In the genomic region with DNA sequence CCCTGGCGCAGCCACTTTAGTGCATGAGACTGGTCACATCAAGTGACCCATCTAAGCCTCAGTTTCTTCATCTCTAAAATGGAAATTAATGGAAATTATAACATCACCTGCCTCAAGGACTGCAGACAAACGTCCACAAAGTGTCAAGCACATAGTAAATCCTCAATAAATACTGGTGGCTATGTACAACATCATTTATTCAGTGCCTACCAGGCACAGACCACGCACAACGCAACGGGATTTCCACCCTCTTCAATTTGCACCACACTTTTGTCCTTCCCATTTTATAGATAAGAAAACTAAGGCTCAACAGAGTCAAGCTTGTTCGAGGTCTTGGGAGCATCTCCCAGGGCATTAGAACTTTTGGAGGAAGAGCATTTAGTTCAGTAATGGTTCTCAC, we compare ENCODE assay signal across 8 cellular contexts. TPM values are rescaled to one million over a fixed set of nuclear protein-coding genes. Genes with fewer than 3 reads are reported as not detected.
DNase-seq lines count a peak whose midpoint lies in the region; ATAC-seq and TF ChIP-seq lines count a peak whose summit lies in the region.

No MANE protein-coding gene starts in this region.

- peaks cover 57% of the 10 kb centered on the region for H4K20me1 ChIP-seq in IMR-90 (ENCODE audit: insufficient read depth, low read length)

- peaks cover 12 to 64% of the 10 kb centered on the region in 2 experiments for H3K79me1 ChIP-seq in IMR-90 (ENCODE audit: low read depth in 1 of 2, low read length in 2 of 2)

- CTCF ChIA-PET in IMR-90 (lab: Yijun Ruan, JAX), result no interaction called here
- CTCF ChIA-PET in naive thymus-derived CD4-positive, alpha-beta T cell (lab: Charles Lee), result interaction anchor here (0.6 to 1.1 kb wide), 2 partner anchors 59 to 60 kb away, joined by 4 read pairs; partner anchors contain the start of gene TIMM44

- no peak overlapping the region for H3K14ac ChIP-seq in IMR-90 (replicated peaks; ENCODE audit: low read depth, low read length)

- no peaks in the 10 kb centered on the region for H3K27me3 Mint-ChIP-seq in naive thymus-derived CD4-positive, alpha-beta T cell

- H3K4ac ChIP-seq in IMR-90 (ENCODE audit: low read depth, low read length), result no peak overlapping the region

- no peak overlapping the region for H3K18ac ChIP-seq in IMR-90 (ENCODE audit: low read depth, low read length)

- H2BK120ac ChIP-seq in IMR-90 (ENCODE audit: low read depth, low read length), result no peak overlapping the region

- H3K9ac ChIP-seq in IMR-90 (ENCODE audit: low read depth, low read length), result peak overlapping the region; percentile 60

- no peak overlapping the region for H4K8ac ChIP-seq in IMR-90 (ENCODE audit: low read depth in 2 of 2, low read length in 2 of 2)

- peaks cover 0 to 4% (median 0%) of the 10 kb centered on the region in 5 donors for H3K36me3 Mint-ChIP-seq in naive thymus-derived CD4-positive, alpha-beta T cell

- H2AK9ac ChIP-seq in IMR-90 (replicated peaks; ENCODE audit: low read depth, low read length, poor library complexity), result no peak overlapping the region

- dilution Hi-C loops in IMR-90 (cut with HindIII; ENCODE audit: low sequenced_read_pairs, unreplicated experiment), result no loop called here

- peak overlapping the region; percentile 88 for H3K23ac ChIP-seq in IMR-90 (ENCODE audit: low read depth, low read length)

- WGBS in IMR-90 (ENCODE audit: extremely low coverage in 2 of 2, insufficient read length in 1 of 2), 2 experiments, result 100% methylated on average over 2 of the region's 6 CpGs; no CpG with 5 or more reads in 1 of the 2 experiments
- WGBS in adrenal gland, 4 donors, result 58 to 67% (median 61%) methylated on average over 6 of the region's 6 CpGs

- H3K9me3 Mint-ChIP-seq in naive thymus-derived CD4-positive, alpha-beta T cell, result no peaks in the 10 kb centered on the region

- TF ChIP-seq POLR2A in IMR-90 (IDR thresholded peaks at IDR 0.05; ENCODE audit: low read depth, low read length) (no peak), adrenal gland (IDR thresholded peaks at IDR 0.05) (no peak)

- no peak overlapping the region for H4K91ac ChIP-seq in IMR-90 (ENCODE audit: insufficient read depth, low read depth, low read length)

- H2BK20ac ChIP-seq in IMR-90 (ENCODE audit: low read depth, low read length), result no peak overlapping the region

- H2AK5ac ChIP-seq in IMR-90 (ENCODE audit: low read depth, low read length), result no peak overlapping the region

- no peak overlapping the region for H3K56ac ChIP-seq in IMR-90 (ENCODE audit: extremely low read depth, insufficient read depth, low read length)

- TSS peak; percentile 54 for BruUV-seq in IMR-90 (replicated peaks; lab: Mats Ljungman, UMichigan)

- peak overlapping the region; percentile 78 to 94 (median 90) for H3K27ac Mint-ChIP-seq in naive thymus-derived CD4-positive, alpha-beta T cell

- H3K4me2 ChIP-seq in IMR-90 (ENCODE audit: low read depth, low read length), result peak overlapping the region; percentile 97

- TF ChIP-seq CTCF in AG10803 (conservative IDR thresholded peaks at IDR 0.05; ENCODE audit: low read length) (no peak), IMR-90 (conservative IDR thresholded peaks at IDR 0.05; ENCODE audit: low read depth, low read length) (no peak), cardiac fibroblast (IDR thresholded peaks at IDR 0.05; ENCODE audit: low read depth, low read length) (no peak), adrenal gland (IDR thresholded peaks at IDR 0.05) (no peak)

- peaks cover 11% of the 10 kb centered on the region for H3K36me3 ChIP-seq in IMR-90 (ENCODE audit: control insufficient read depth, insufficient read depth, low read length)
- peaks cover 0 to 12% (median 0%) of the 10 kb centered on the region in 3 experiments for H3K36me3 ChIP-seq in naive thymus-derived CD4-positive, alpha-beta T cell (ENCODE audit: control insufficient read depth in 2 of 3, insufficient read depth in 3 of 3, low read length in 3 of 3)
- H3K36me3 ChIP-seq in adrenal gland (replicated peaks in 1 of 2), result no peaks in the 10 kb centered on the region

- H4K5ac ChIP-seq in IMR-90 (ENCODE audit: low read depth, low read length), result no peak overlapping the region

- in situ Hi-C loops in IMR-90 (cut with MboI; ENCODE audit: low sequenced_read_pairs), result no loop called here

- H3K27ac ChIP-seq in IMR-90 (ENCODE audit: insufficient read depth, low read length) (peak overlapping the region; percentile 34), adrenal gland (no peak overlapping the region)
- peak overlapping the region; percentile 70 for H3K27ac ChIP-seq in naive thymus-derived CD4-positive, alpha-beta T cell (ENCODE audit: low read depth, low read length)

- ATAC-seq in IMR-90 (ENCODE audit: low read depth) (no peak), HG03135 (IDR thresholded peaks at IDR 0.05; ENCODE audit: unreplicated experiment) (no peak)
- no peak for ATAC-seq in naive thymus-derived CD4-positive, alpha-beta T cell

- H3K4me1 ChIP-seq in IMR-90 (ENCODE audit: control insufficient read depth, insufficient read depth, low read length) (peaks cover 12% of the 10 kb centered on the region), adrenal gland (replicated peaks in 1 of 2) (peaks cover 37 to 49% of the 10 kb centered on the region in 2 donors)
- H3K4me1 ChIP-seq in naive thymus-derived CD4-positive, alpha-beta T cell (ENCODE audit: control insufficient read depth in 2 of 2, insufficient read depth in 2 of 2, low read length in 2 of 2), result peaks cover 20 to 25% of the 10 kb centered on the region in 2 donors

- H3K4me1 Mint-ChIP-seq in naive thymus-derived CD4-positive, alpha-beta T cell, result peaks cover 40 to 57% (median 47%) of the 10 kb centered on the region in 7 donors

- H2BK15ac ChIP-seq in IMR-90 (ENCODE audit: low read depth, low read length), result no peak overlapping the region

- TF ChIP-seq RAD21 in IMR-90 (IDR thresholded peaks at IDR 0.05; ENCODE audit: low read length), result no peak

- DNase-seq in AG10803 (ENCODE audit: low read depth) (no peak), IMR-90 (no peak), cardiac fibroblast (ENCODE audit: low read depth in 2 of 2) (no peak), cortex of kidney (lab: John Stamatoyannopoulos, UW) (no peak), adrenal gland (no peak)
- DNase-seq in naive thymus-derived CD4-positive, alpha-beta T cell, result no peak
- no peak for DNase-seq in effector CD4-positive, alpha-beta T cell

- H3K27me3 ChIP-seq in IMR-90 (ENCODE audit: control insufficient read depth, insufficient read depth, low read length), result no peaks in the 10 kb centered on the region
- no peaks in the 10 kb centered on the region for H3K27me3 ChIP-seq in naive thymus-derived CD4-positive, alpha-beta T cell (ENCODE audit: control insufficient read depth in 2 of 2, insufficient read depth in 2 of 2, low read length in 2 of 2)
- no peaks in the 10 kb centered on the region for H3K27me3 ChIP-seq in adrenal gland

- H3K4me3 Mint-ChIP-seq in naive thymus-derived CD4-positive, alpha-beta T cell, result peak overlapping the region; percentile 88 to 97 (median 92)

- H2BK5ac ChIP-seq in IMR-90 (ENCODE audit: low read depth, low read length, poor library complexity, severe bottlenecking), result no peak overlapping the region

- POLR2A ChIA-PET in IMR-90 (lab: Charles Lee; ENCODE audit: unreplicated experiment), result interaction anchor here (0.6 to 0.7 kb wide), 2 partner anchors 10 to 298 kb away, joined by 3 to 4 read pairs; no protein-coding TSS in a partner anchor
- POLR2A ChIA-PET in naive thymus-derived CD4-positive, alpha-beta T cell (lab: Charles Lee), result interaction anchor here (1.1 kb wide), 1 partner anchor 59 kb away, joined by 3 read pairs; no protein-coding TSS in a partner anchor

- H3K9me3 ChIP-seq in IMR-90 (ENCODE audit: control insufficient read depth, insufficient read depth, low read length) (no peaks in the 10 kb centered on the region), adrenal gland (replicated peaks in 1 of 3) (no peaks in the 10 kb centered on the region)
- no peaks in the 10 kb centered on the region for H3K9me3 ChIP-seq in naive thymus-derived CD4-positive, alpha-beta T cell (ENCODE audit: control insufficient read depth in 2 of 3, low read length in 3 of 3)

- intact Hi-C loops in IMR-90 (cut with micrococcal nuclease) (loop anchor here (10.0 kb wide), 1 partner anchor 251 kb away; no protein-coding TSS in a partner anchor), adrenal gland (cut with DNase I) (no loop called here)
- intact Hi-C loops in naive thymus-derived CD4-positive, alpha-beta T cell (cut with micrococcal nuclease), result loop anchor here (5.0 kb wide), 2 partner anchors 48 to 137 kb away; partner anchors contain the start of gene CCL25 (in 1 of the 2)

- H3K9me1 ChIP-seq in IMR-90 (ENCODE audit: insufficient read depth, low read length), result peaks cover 12% of the 10 kb centered on the region

- peak overlapping the region; percentile 72 for H3K4me3 ChIP-seq in AG10803 (ENCODE audit: low read length)
- H3K4me3 ChIP-seq in IMR-90 (ENCODE audit: insufficient read depth, low read depth, low read length), result peak overlapping the region; percentile 99
- peak overlapping the region; percentile 66 to 67 for H3K4me3 ChIP-seq in cardiac fibroblast (replicated peaks in 1 of 2; ENCODE audit: low read depth in 2 of 2, low read length in 2 of 2)
- H3K4me3 ChIP-seq in naive thymus-derived CD4-positive, alpha-beta T cell (ENCODE audit: low read length), result peak overlapping the region; percentile 45
- H3K4me3 ChIP-seq in adrenal gland, result peak overlapping the region in 1 of 4 donors; percentile 86

- H2AFZ ChIP-seq in IMR-90 (replicated peaks; ENCODE audit: low read length, poor library complexity), result no peak overlapping the region

TF ChIP-seq in IMR-90, 13 proteins besides CTCF, POLR2A, EP300 and RAD21:
- peak; percentile 7 for TF ChIP-seq RCOR1 (IDR thresholded peaks at IDR 0.05; ENCODE audit: insufficient replicate concordance, low read length)
- no peak for TF ChIP-seq CEBPB (IDR thresholded peaks at IDR 0.05; ENCODE audit: low read depth, low read length)
TF ChIP-seq in IMR-90: peak in this region for 1.

RNA-seq across cellular contexts. Expression of gene ELAVL1, which starts 1.4 kb away (rescaled TPM):
- total RNA-seq in IMR-90 (2012; rRNA removed) (56.9 and 59.0 TPM in 2 replicates), adrenal gland (10 to 100 TPM; 16.8 to 78.9 (median 67.5) TPM)
- polyA plus RNA-seq in IMR-90 (2012; rRNA removed) (51.3 and 55.6 TPM in 2 replicates), adrenal gland (10 to 100 TPM; 12.8 to 53.5 (median 15.9) TPM)
- 31.9 and 50.1 TPM in 2 replicates for polyA plus RNA-seq in IMR-90 (2012; cell fraction: cytosol; rRNA removed)
- 29.2 and 35.5 TPM in 2 replicates for polyA plus RNA-seq in IMR-90 (2012; cell fraction: nucleus; rRNA removed; ENCODE audit: low replicate concordance)
- total RNA-seq in naive thymus-derived CD4-positive, alpha-beta T cell, result 100 to 1,000 TPM in 1 of 5 experiments, 10 to 100 TPM in 4; 32.4 to 117 (median 49.6) TPM
- polyA plus RNA-seq in naive thymus-derived CD4-positive, alpha-beta T cell, result 10 to 100 TPM; 42.1 to 61.4 TPM

RNA-seq across cellular contexts. Expression of gene CCL25, which starts 48.6 kb away (rescaled TPM):
- total RNA-seq in IMR-90 (2012; rRNA removed) (not detected in 2 replicates), adrenal gland (under 1 TPM in 1 of 8 donors, not detected in 7; 0.78 TPM)
- polyA plus RNA-seq in IMR-90 (2012; rRNA removed) (not detected in 2 replicates), adrenal gland (not detected)
- not detected in 2 replicates for polyA plus RNA-seq in IMR-90 (2012; cell fraction: cytosol; rRNA removed)
- polyA plus RNA-seq in IMR-90 (2012; cell fraction: nucleus; rRNA removed; ENCODE audit: low replicate concordance), result 0.16 and 0.25 TPM in 2 replicates
- total RNA-seq in naive thymus-derived CD4-positive, alpha-beta T cell, result 1 to 10 TPM in 1 of 5 experiments, not detected in 4; 2.3 TPM
- polyA plus RNA-seq in naive thymus-derived CD4-positive, alpha-beta T cell, result not detected

Comparison
In these comparisons a context has a peak if more than half of its experiments do, and no peak if none do; other contexts are left out.
1. H3K27ac ChIP-seq: peak in IMR-90 (single experiment) and naive thymus-derived CD4-positive, alpha-beta T cell (single experiment); none in adrenal gland (0 of 5).
2. intact Hi-C loops: an anchor here in IMR-90 (10.0 kb wide) and naive thymus-derived CD4-positive, alpha-beta T cell (5.0 kb wide); none called in adrenal gland.